8 cellular contexts compared by ENCODE assay signal in genomic region chr5:33441241-33441844, GRCh38. TPM values are rescaled to one million over a fixed set of nuclear protein-coding genes. Genes with fewer than 3 reads are reported as not detected.
A peak's percentile ranks its signal among the peaks of the same experiment; 100 is the strongest.
DNase-seq lines count a peak whose midpoint lies in the region; ATAC-seq and TF ChIP-seq lines count a peak whose summit lies in the region.

No MANE protein-coding gene starts in this region.

- peaks cover 68% of the 10 kb centered on the region for H3K79me2 ChIP-seq in OCI-LY3 (ENCODE audit: low read length)

- H4K20me1 ChIP-seq in OCI-LY3 (ENCODE audit: insufficient read depth, low read length) = peaks cover 19% of the 10 kb centered on the region

- peaks cover 21% of the 10 kb centered on the region for H3K36me3 Mint-ChIP-seq in activated naive CD4-positive, alpha-beta T cell treated with anti-CD3 and anti-CD28 coated beads for 36 hours (ENCODE audit: low read depth)

- H2AFZ ChIP-seq in OCI-LY3 (ENCODE audit: low read depth, low read length) = peak overlapping the region; percentile 67; the same call in 1 of the 2 replicates

- WGBS in spleen, 5 donors = 0 to 1% (median 0%) methylated on average over 16 of the region's 16 CpGs

- H3K4me1 ChIP-seq in OCI-LY3 (ENCODE audit: low read length) (peaks cover 13% of the 10 kb centered on the region), left ventricle myocardium inferior (peaks cover 67% of the 10 kb centered on the region), spleen (peaks cover 14 to 66% (median 36%) of the 10 kb centered on the region in 6 donors)

- H3K4me2 ChIP-seq in OCI-LY3 (ENCODE audit: low read length) = peak overlapping the region; percentile 95

- no peak for TF ChIP-seq POLR2A in spleen (IDR thresholded peaks at IDR 0.05)

- no peaks in the 10 kb centered on the region for H3K9me3 Mint-ChIP-seq in activated naive CD4-positive, alpha-beta T cell treated with anti-CD3 and anti-CD28 coated beads for 36 hours

- peaks cover 31% of the 10 kb centered on the region for H3K4me1 Mint-ChIP-seq in activated naive CD4-positive, alpha-beta T cell treated with anti-CD3 and anti-CD28 coated beads for 36 hours (ENCODE audit: low read depth)

- H3K4me3 Mint-ChIP-seq in activated naive CD4-positive, alpha-beta T cell treated with anti-CD3 and anti-CD28 coated beads for 36 hours = no peak overlapping the region

- H3K4me3 ChIP-seq in OCI-LY3 (ENCODE audit: low read length) = peak overlapping the region; percentile 95
- H3K4me3 ChIP-seq in left ventricle myocardium inferior = peak overlapping the region; percentile 85
- peak overlapping the region; percentile 63 to 94 (median 82) for H3K4me3 ChIP-seq in spleen

- H3K27me3 Mint-ChIP-seq in activated naive CD4-positive, alpha-beta T cell treated with anti-CD3 and anti-CD28 coated beads for 36 hours (ENCODE audit: low read depth) = no peaks in the 10 kb centered on the region

- DNase-seq in NCI-H1105 treated with DMSO at 0.1 percent for 48 hours (lab: John Stamatoyannopoulos, UW) = peak; percentile 72
- no peak for DNase-seq in NCI-H1105 (lab: John Stamatoyannopoulos, UW)
- DNase-seq in activated naive CD4-positive, alpha-beta T cell treated with anti-CD3 and anti-CD28 coated beads for 36 hours = peak; percentile 51
- DNase-seq in left ventricle myocardium inferior = no peak
- no peak for DNase-seq in spleen
- no peak for DNase-seq in NCI-H1436 treated with DMSO at 0.1 percent for 48 hours (lab: John Stamatoyannopoulos, UW)

- no peak for TF ChIP-seq CTCF in OCI-LY3 (IDR thresholded peaks at IDR 0.05; ENCODE audit: low read depth, low read length)
- no peak for TF ChIP-seq CTCF in left ventricle myocardium inferior (IDR thresholded peaks at IDR 0.05; ENCODE audit: borderline replicate concordance)
- no peak for TF ChIP-seq CTCF in spleen (IDR thresholded peaks at IDR 0.05 in 8 of 11, conservative IDR thresholded peaks at IDR 0.05 in 3 of 11)

- CTCF ChIA-PET in activated naive CD4-positive, alpha-beta T cell treated with anti-CD3 and anti-CD28 coated beads for 36 hours (lab: Charles Lee) = no interaction called here

- peak; percentile 41 for ATAC-seq in HG03175 (IDR thresholded peaks at IDR 0.05; ENCODE audit: unreplicated experiment)

- intact Hi-C loops in activated naive CD4-positive, alpha-beta T cell treated with anti-CD3 and anti-CD28 coated beads for 36 hours (cut with micrococcal nuclease) = loop anchor here (1.0 to 5.0 kb wide), 8 partner anchors 11 to 1909 kb away; partner anchors contain the start of genes C5orf22, DNAJC21, DROSHA and MTMR12
- intact Hi-C loops in left ventricle myocardium inferior (cut with micrococcal nuclease) = no loop called here
- intact Hi-C loops in spleen (cut with DNase I; ENCODE audit: low total_unique reads) = no loop called here

- H3K9me3 ChIP-seq in OCI-LY3 (ENCODE audit: insufficient read depth, low read length) = no peaks in the 10 kb centered on the region
- H3K9me3 ChIP-seq in left ventricle myocardium inferior (replicated peaks) = no peaks in the 10 kb centered on the region
- H3K9me3 ChIP-seq in spleen = no peaks in the 10 kb centered on the region

- H3K27me3 ChIP-seq in OCI-LY3 (ENCODE audit: low read depth, low read length) = no peaks in the 10 kb centered on the region
- no peaks in the 10 kb centered on the region for H3K27me3 ChIP-seq in left ventricle myocardium inferior (ENCODE audit: low read depth)
- H3K27me3 ChIP-seq in spleen (replicated peaks in 1 of 7) = no peaks in the 10 kb centered on the region

- H3K27ac Mint-ChIP-seq in activated naive CD4-positive, alpha-beta T cell treated with anti-CD3 and anti-CD28 coated beads for 36 hours = no peak overlapping the region

- peak overlapping the region; percentile 90 for H3K27ac ChIP-seq in OCI-LY3 (ENCODE audit: low read length)
- H3K27ac ChIP-seq in left ventricle myocardium inferior (replicated peaks) = peak overlapping the region; percentile 96
- peak overlapping the region; percentile 87 to 93 (median 91) for H3K27ac ChIP-seq in spleen

- peak overlapping the region; percentile 93 for H3K9ac ChIP-seq in OCI-LY3 (ENCODE audit: low read length)

- H3K36me3 ChIP-seq in OCI-LY3 (replicated peaks; ENCODE audit: low read depth, low read length) = peaks cover 26% of the 10 kb centered on the region
- H3K36me3 ChIP-seq in left ventricle myocardium inferior = peaks cover 18% of the 10 kb centered on the region
- peaks cover 0 to 20% (median 13%) of the 10 kb centered on the region in 6 donors for H3K36me3 ChIP-seq in spleen

RNA-seq across cellular contexts. Expression of gene TARS1, which starts 0.6 kb away (rescaled TPM):
- 100 to 1,000 TPM; 244 to 260 TPM for total RNA-seq in activated naive CD4-positive, alpha-beta T cell treated with anti-CD3 and anti-CD28 coated beads for 36 hours
- total RNA-seq in left ventricle myocardium inferior = 66.1 TPM
- 10 to 100 TPM; 42.7 to 90.0 (median 63.3) TPM for total RNA-seq in spleen
- 10 to 100 TPM; 43.2 to 45.5 (median 45.0) TPM for polyA plus RNA-seq in spleen

Comparison
In these comparisons a context has a peak if more than half of its experiments do, and no peak if none do; other contexts are left out.
1. DNase-seq: peak in NCI-H1105 treated with DMSO at 0.1 percent for 48 hours (single experiment) and activated naive CD4-positive, alpha-beta T cell treated with anti-CD3 and anti-CD28 coated beads for 36 hours (single experiment); none in NCI-H1105 (single experiment), left ventricle myocardium inferior (single experiment), spleen (single experiment) and NCI-H1436 treated with DMSO at 0.1 percent for 48 hours (single experiment).
2. Peak in every context shown above with its lines, with median percentiles within 50 percentile points of each other: H3K27ac ChIP-seq and H3K4me3 ChIP-seq.